Comparison of ENCODE assay signal across 25 cellular contexts in the genomic region with DNA sequence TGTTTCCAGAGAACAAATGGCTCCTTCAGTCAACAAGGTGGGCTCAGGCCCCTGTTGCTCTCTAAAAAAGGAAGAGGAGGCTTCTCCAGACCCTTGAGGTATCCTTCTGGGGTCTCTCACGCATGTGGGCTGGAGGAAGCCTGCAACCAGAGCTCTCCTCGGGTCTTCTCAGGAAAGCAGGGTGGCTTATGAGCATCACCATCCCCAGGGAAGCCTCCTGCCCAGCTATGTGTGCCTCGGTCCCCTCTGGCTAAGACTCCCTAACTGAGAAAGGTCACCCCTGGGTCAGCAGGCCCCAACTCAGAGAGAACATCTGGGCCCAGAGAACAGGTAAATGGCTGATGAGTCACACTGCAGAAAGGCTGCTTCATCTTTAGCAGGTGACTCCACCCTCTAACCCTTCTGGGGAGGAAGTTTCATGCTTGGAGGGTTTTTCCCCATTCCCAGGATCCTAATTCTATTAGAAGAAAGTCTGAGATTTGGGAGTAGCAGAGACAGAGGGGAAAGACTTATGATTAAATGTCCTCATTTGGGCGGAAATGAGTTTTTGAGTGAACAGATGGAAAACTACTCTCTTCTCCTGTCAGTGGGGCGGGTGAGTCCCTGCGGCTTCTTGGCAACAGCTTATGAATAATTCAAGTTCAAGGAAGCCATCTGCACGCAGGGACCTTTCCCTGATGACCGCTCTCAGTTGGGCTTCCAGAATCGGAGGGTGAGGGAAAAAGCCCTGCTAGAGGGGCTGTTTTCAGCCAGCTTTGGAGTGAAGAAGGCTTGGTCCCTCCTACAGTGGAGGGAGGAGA. TPM values are rescaled to one million over a fixed set of nuclear protein-coding genes. Genes with fewer than 3 reads are reported as not detected.
DNase-seq lines count a peak whose midpoint lies in the region; ATAC-seq and TF ChIP-seq lines count a peak whose summit lies in the region.
"Had no signal": no experiment of that assay in that cellular context is flagged by ENCODE, and none has a peak within 500 bp of the region (broad histone marks: within the 10 kb centered on the region; RNA-seq: fewer than 3 reads in every experiment).

No MANE protein-coding gene starts in this region.

- H3K27me3 ChIP-seq in psoas muscle (ENCODE audit: insufficient read depth in 3 of 3, low read length in 2 of 3) (no peaks in the 10 kb centered on the region), stomach (no peaks in the 10 kb centered on the region)
- H3K27me3 ChIP-seq: adrenal gland, vagina had no signal

- intact Hi-C loops in cardiac septum (cut with DNase I) (no loop called here), psoas muscle (cut with DNase I) (no loop called here), stomach (cut with DNase I; ENCODE audit: low total_unique reads) (no loop called here)

- DNase-seq in DMS53 (lab: John Stamatoyannopoulos, UW) (peak; percentile 58), RWPE1 (ENCODE audit: low spot score) (peak; percentile 45), cardiac septum (ENCODE audit: low spot score) (peak; percentile 51), psoas muscle (no peak), foreskin fibroblast (no peak), NCI-H1930 (lab: John Stamatoyannopoulos, UW) (no peak), stomach (no peak)
- DNase-seq: activated CD4-positive, alpha-beta T cell treated with anti-CD3 and anti-CD28 coated beads, Interleukin-2, amount 10 ng/mL, durations not matched to agents 24 days and 14 days; activated gamma-delta T cell treated with Interleukin-2 at 50 U/mL for 16 hours; CD4-positive, alpha-beta T cell; central memory CD4-positive, alpha-beta T cell; DND-41; effector CD8-positive, alpha-beta T cell; KBM-7; mesendoderm; naive thymus-derived CD8-positive, alpha-beta T cell; NCI-H526 treated with DMSO at 0.1 percent for 48 hours; OCI-M1; posterior cingulate gyrus; SIG-M5; stimulated activated CD4-positive, alpha-beta T cell treated with anti-CD3 and anti-CD28 coated beads, Interleukin-2, amount 100 ng/mL, for 48 hours had no signal

- TF ChIP-seq CTCF in RWPE1 (conservative IDR thresholded peaks at IDR 0.05; ENCODE audit: low read depth) (no peak), psoas muscle (IDR thresholded peaks at IDR 0.05) (no peak), foreskin fibroblast (IDR thresholded peaks at IDR 0.05; ENCODE audit: low read depth, low read length) (no peak), stomach (IDR thresholded peaks at IDR 0.05) (no peak)

- no peak overlapping the region for H3K4me3 ChIP-seq in psoas muscle
- H3K4me3 ChIP-seq in foreskin fibroblast (ENCODE audit: low read depth in 1 of 2, low read length in 2 of 2) = no peak overlapping the region
- no peak overlapping the region for H3K4me3 ChIP-seq in stomach
- H3K4me3 ChIP-seq: adrenal gland, skin epidermis, vagina had no signal

- peak in 1 of 4 donors; percentile 48 for ATAC-seq in psoas muscle
- no peak for ATAC-seq in HG03457 (IDR thresholded peaks at IDR 0.05; ENCODE audit: unreplicated experiment)
- ATAC-seq: naive thymus-derived CD8-positive, alpha-beta T cell had no signal

- H3K9me3 ChIP-seq in psoas muscle = no peaks in the 10 kb centered on the region
- no peaks in the 10 kb centered on the region for H3K9me3 ChIP-seq in stomach
- H3K9me3 ChIP-seq: adrenal gland, vagina had no signal

- POLR2A ChIA-PET in RWPE1 (lab: Yijun Ruan, JAX; ENCODE audit: low non-redundant PET) = no interaction called here

- H3K4me1 ChIP-seq in psoas muscle (no peaks in the 10 kb centered on the region), stomach (peaks cover 0 to 14% (median 8%) of the 10 kb centered on the region in 4 donors)
- H3K4me1 ChIP-seq: adrenal gland had no signal

- H3K27ac ChIP-seq in RWPE1 (no peak overlapping the region), psoas muscle (peak overlapping the region; percentile 31), stomach (peak overlapping the region in 1 of 5 donors; percentile 42)
- H3K27ac ChIP-seq: adrenal gland, skin epidermis, vagina had no signal

- TF ChIP-seq EP300 in stomach (IDR thresholded peaks at IDR 0.05) = no peak

- CTCF ChIA-PET in RWPE1 (lab: Yijun Ruan, JAX) = interaction anchor here (0.6 kb wide), 1 partner anchor 1544 kb away, joined by 3 read pairs; no protein-coding TSS in a partner anchor

- WGBS in psoas muscle, 3 donors = 60 to 70% (median 65%) methylated on average over 9 of the region's 9 CpGs
- 72 to 87% (median 79%) methylated on average over 8 to 9 of the region's 9 CpGs for WGBS in stomach, 5 donors

- no peaks in the 10 kb centered on the region for H3K36me3 ChIP-seq in psoas muscle (ENCODE audit: insufficient read depth in 1 of 2, low read depth in 1 of 2)
- no peaks in the 10 kb centered on the region for H3K36me3 ChIP-seq in stomach
- H3K36me3 ChIP-seq: adrenal gland, vagina had no signal

- no peak for TF ChIP-seq POLR2A in stomach (IDR thresholded peaks at IDR 0.05)

RNA-seq across cellular contexts. Expression of a gene that starts 41.9 kb away (rescaled TPM):
- total RNA-seq in cardiac septum (46.9 TPM), psoas muscle (10 to 100 TPM; 24.4 to 35.9 (median 30.3) TPM), stomach (100 to 1,000 TPM in 1 of 5 donors, 10 to 100 TPM in 4; 24.5 to 180 (median 70.1) TPM)
- polyA plus RNA-seq in psoas muscle (10 to 100 TPM; 18.8 to 28.3 (median 20.9) TPM), stomach (100 to 1,000 TPM in 1 of 3 donors, 10 to 100 TPM in 2; 43.5 to 116 (median 54.4) TPM)
- total RNA-seq: activated CD4-positive, alpha-beta T cell treated with anti-CD3 and anti-CD28 coated beads, Interleukin-2, amount 10 ng/mL, durations not matched to agents 24 days and 14 days had no signal

Comparison
In these comparisons a context has a peak if more than half of its experiments do, and no peak if none do; other contexts are left out.
1. DNase-seq: peak in DMS53 (single experiment), RWPE1 (single experiment) and cardiac septum (single experiment); none in psoas muscle (0 of 2), foreskin fibroblast (0 of 2), NCI-H1930 (0 of 2) and stomach (single experiment).